In the genomic region with DNA sequence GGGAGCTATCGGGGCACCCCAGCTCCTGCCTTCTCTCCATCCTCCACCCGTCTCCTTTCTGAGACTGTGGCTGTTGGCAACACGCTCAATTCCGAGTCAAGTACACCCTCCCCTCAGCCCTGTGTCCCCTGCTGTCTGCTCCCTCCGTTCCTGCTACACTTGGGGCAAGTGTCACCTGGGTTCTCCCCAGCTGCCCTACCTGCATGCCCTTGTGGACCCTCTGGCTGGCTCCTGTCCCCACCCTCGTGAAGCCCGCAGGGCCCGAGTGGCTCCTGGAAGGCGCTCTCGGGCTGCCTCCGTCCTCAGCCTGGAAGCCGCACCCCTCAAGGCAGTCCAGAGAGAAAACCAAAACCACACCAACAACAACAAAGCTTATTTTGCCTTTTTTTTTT, we compare ENCODE assay signal across 1 cellular context.
TF ChIP-seq lines count a peak whose summit lies in the region.

No MANE protein-coding gene starts in this region.

TF ChIP-seq in K562, 482 proteins besides CTCF, POLR2A, EP300 and RAD21:
- TF ChIP-seq, protein P1, sequence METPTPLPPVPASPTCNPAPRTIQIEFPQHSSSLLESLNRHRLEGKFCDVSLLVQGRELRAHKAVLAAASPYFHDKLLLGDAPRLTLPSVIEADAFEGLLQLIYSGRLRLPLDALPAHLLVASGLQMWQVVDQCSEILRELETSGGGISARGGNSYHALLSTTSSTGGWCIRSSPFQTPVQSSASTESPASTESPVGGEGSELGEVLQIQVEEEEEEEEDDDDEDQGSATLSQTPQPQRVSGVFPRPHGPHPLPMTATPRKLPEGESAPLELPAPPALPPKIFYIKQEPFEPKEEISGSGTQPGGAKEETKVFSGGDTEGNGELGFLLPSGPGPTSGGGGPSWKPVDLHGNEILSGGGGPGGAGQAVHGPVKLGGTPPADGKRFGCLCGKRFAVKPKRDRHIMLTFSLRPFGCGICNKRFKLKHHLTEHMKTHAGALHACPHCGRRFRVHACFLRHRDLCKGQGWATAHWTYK (CRISPR knock-in tag; IDR thresholded peaks at IDR 0.05): no peak
- TF ChIP-seq, protein P2, sequence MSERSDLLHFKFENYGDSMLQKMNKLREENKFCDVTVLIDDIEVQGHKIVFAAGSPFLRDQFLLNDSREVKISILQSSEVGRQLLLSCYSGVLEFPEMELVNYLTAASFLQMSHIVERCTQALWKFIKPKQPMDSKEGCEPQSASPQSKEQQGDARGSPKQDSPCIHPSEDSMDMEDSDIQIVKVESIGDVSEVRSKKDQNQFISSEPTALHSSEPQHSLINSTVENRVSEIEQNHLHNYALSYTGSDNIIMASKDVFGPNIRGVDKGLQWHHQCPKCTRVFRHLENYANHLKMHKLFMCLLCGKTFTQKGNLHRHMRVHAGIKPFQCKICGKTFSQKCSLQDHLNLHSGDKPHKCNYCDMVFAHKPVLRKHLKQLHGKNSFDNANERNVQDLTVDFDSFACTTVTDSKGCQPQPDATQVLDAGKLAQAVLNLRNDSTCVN (CRISPR knock-in tag; IDR thresholded peaks at IDR 0.05): no peak
- TF ChIP-seq RBM22 (IDR thresholded peaks at IDR 0.05; ENCODE audit: low read depth, low read length, poor library complexity, severe bottlenecking) (peak; percentile 54), POLR2G (IDR thresholded peaks at IDR 0.05; ENCODE audit: low read depth, low read length) (peak; percentile 22; the same call in 1 of the 2 replicates), SMAD4 (CRISPR knock-in tag; conservative IDR thresholded peaks at IDR 0.05) (no peak)
TF ChIP-seq in K562: peak in this region for 2.
